8 cellular contexts compared by ENCODE assay signal in the genomic region with DNA sequence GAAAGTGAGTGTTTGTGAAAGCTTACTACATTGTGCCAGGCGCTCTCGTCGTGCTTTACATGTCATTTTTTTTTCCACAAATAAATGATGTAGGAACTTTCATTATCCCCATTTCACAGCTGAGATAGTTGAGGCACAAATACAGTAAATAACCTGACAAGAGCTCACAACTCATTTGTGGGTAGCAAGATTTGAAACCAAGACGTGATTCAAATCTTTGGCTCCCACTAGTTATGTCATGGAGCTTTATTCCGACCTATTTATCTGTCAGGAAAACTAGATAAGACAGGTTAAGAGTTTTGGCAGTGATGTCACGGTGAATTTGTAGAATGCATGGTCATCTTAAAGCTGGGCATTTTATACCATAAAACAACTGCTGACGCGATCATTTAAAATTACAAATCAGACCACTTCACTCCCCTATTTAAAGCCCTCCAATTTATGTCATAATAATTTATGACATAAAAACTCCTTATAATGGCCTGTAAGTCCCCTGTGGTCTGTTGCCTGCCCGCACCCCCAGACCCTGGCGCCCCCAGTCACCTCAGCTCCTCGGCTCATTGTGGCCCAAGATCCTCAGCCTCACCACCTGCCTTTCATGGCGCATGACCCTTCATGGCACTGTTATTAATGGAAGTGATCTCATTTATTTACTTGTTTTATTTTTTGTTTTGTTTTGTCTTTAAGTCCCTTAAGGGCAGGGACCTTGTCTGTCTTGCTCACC. TPM values are rescaled to one million over a fixed set of nuclear protein-coding genes. Genes with fewer than 3 reads are reported as not detected.
DNase-seq lines count a peak whose midpoint lies in the region; ATAC-seq, FAIRE-seq and TF ChIP-seq lines count a peak whose summit lies in the region.

No MANE protein-coding gene starts in this region.

- FAIRE-seq in GM12878 (lab: Jason Lieb, UNC), result no peak

- BruUV-seq in Calu3 (replicated peaks; lab: Mats Ljungman, UMichigan) (no TSS peak), GM12878 (replicated peaks; lab: Mats Ljungman, UMichigan) (no TSS peak)

- H4K20me1 ChIP-seq in GM12878 (ENCODE audit: control insufficient read depth, insufficient read depth), result no peaks in the 10 kb centered on the region

- H3K79me1 ChIP-seq in mesendoderm (ENCODE audit: low read length), result peaks cover 8% of the 10 kb centered on the region

- no peak overlapping the region for H3K23ac ChIP-seq in mesendoderm (ENCODE audit: low read length)

- TF ChIP-seq RAD21 in GM12878 (IDR thresholded peaks at IDR 0.05; ENCODE audit: insufficient read depth, low read depth, low read length), result no peak

- H3K56ac ChIP-seq in mesendoderm (ENCODE audit: low read length), result peak overlapping the region; percentile 31

- peaks cover 13% of the 10 kb centered on the region for H3K36me3 ChIP-seq in HUES6 (ENCODE audit: control insufficient read depth, insufficient read depth, low read length)
- peaks cover 0 to 4% of the 10 kb centered on the region in 2 experiments; a peak in 2 of 4 replicates for H3K36me3 ChIP-seq in GM12878 (ENCODE audit: control insufficient read depth in 2 of 2, insufficient read depth in 2 of 2, low read length in 1 of 2)
- peaks cover 3% of the 10 kb centered on the region for H3K36me3 ChIP-seq in mesendoderm (ENCODE audit: control insufficient read depth, insufficient read depth, low read length)

- no peaks in the 10 kb centered on the region for H3K9me3 Mint-ChIP-seq in Calu3 (ENCODE audit: low read depth, unreplicated experiment)

- WGBS in GM12878 (ENCODE audit: insufficient coverage, insufficient replicate concordance, low lambda C conversion rate, missing lambda C conversion rate), result 38% methylated on average over 12 of the region's 12 CpGs
- no CpG with 5 or more reads among the region's 12 CpGs for WGBS in mesendoderm (ENCODE audit: extremely low coverage, insufficient coverage, low lambda C conversion rate)

- H3K27ac ChIP-seq in HUES6 (ENCODE audit: low read depth, low read length) (no peak overlapping the region), GM12878 (ENCODE audit: control insufficient read depth, insufficient read depth) (peak overlapping the region; percentile 98), mesendoderm (ENCODE audit: low read depth, low read length) (no peak overlapping the region)

- CTCF ChIA-PET in Calu3 (lab: Charles Lee), result interaction anchor here (1.1 to 1.2 kb wide), 3 partner anchors 10 to 337 kb away, joined by 3 read pairs; no protein-coding TSS in a partner anchor
- CTCF ChIA-PET in GM12878 (lab: Yijun Ruan, JAX), result interaction anchor here (0.8 to 3.8 kb wide), 11 partner anchors 10 to 152 kb away, joined by 3 to 41 read pairs (median 5); partner anchors contain the start of gene ZNF397

- TF ChIP-seq POLR2A in GM12878 (IDR thresholded peaks at IDR 0.05; ENCODE audit: low read depth, low read length), result no peak

- H3K4me3 ChIP-seq in HUES6 (ENCODE audit: low read depth, low read length) (peak overlapping the region; percentile 90), GM12878 (peak overlapping the region; percentile 82), mesendoderm (ENCODE audit: low read length) (no peak overlapping the region)

- SMC1A ChIA-PET in GM12878 (lab: Charles Lee; ENCODE audit: uncharacterized antibody, unreplicated experiment), result interaction anchor here (0.8 to 2.6 kb wide), 15 partner anchors 10 to 316 kb away, joined by 3 to 21 read pairs (median 3); partner anchors contain the start of genes ZNF397 and ZSCAN30

- peak overlapping the region; percentile 90 for H3K4me3 Mint-ChIP-seq in Calu3 (ENCODE audit: low read depth, unreplicated experiment)

- TF ChIP-seq EP300 in GM12878 (IDR thresholded peaks at IDR 0.05; ENCODE audit: borderline replicate concordance in 1 of 2, control insufficient read depth in 1 of 2, low read depth in 2 of 2, low read length in 2 of 2), result no peak

- peaks cover 11% of the 10 kb centered on the region for H3K4me1 ChIP-seq in HUES6 (ENCODE audit: control insufficient read depth, insufficient read depth, low read length)
- H3K4me1 ChIP-seq in GM12878 (ENCODE audit: control insufficient read depth, insufficient read depth, low read length), result peaks cover 7% of the 10 kb centered on the region; the same call in 1 of the 2 replicates
- H3K4me1 ChIP-seq in mesendoderm (ENCODE audit: control insufficient read depth, low read depth, low read length), result no peaks in the 10 kb centered on the region

- H3K9ac ChIP-seq in HUES6 (ENCODE audit: low read length), result peak overlapping the region; percentile 99
- peak overlapping the region; percentile 97 for H3K9ac ChIP-seq in GM12878 (ENCODE audit: control insufficient read depth, insufficient read depth, low read length)
- peak overlapping the region; percentile 11 for H3K9ac ChIP-seq in mesendoderm (ENCODE audit: low read length)

- peak overlapping the region; percentile 82 for H3K4me2 ChIP-seq in GM12878 (ENCODE audit: control insufficient read depth, insufficient read depth)
- H3K4me2 ChIP-seq in mesendoderm (ENCODE audit: low read length), result peak overlapping the region; percentile 1

- peak overlapping the region; percentile 84 for H3K27ac Mint-ChIP-seq in Calu3 (ENCODE audit: unreplicated experiment)

- H3K4ac ChIP-seq in mesendoderm (ENCODE audit: low read depth, low read length), result peak overlapping the region; percentile 48

- in situ Hi-C loops in GM12878 (cut with MboI), result loop anchor here (5.0 to 10.0 kb wide), 3 partner anchors 53 to 320 kb away; partner anchors contain the start of genes ZNF397 and ZSCAN30

- H2BK5ac ChIP-seq in mesendoderm (ENCODE audit: low read length), result no peak overlapping the region

- DNase-seq in Calu3 (no peak), GM12878 (ENCODE audit: low read depth, low spot score) (no peak), mesendoderm (no peak), NCI-H446 (lab: John Stamatoyannopoulos, UW) (no peak)
- no peak for DNase-seq in activated effector memory CD4-positive, alpha-beta T cell treated with anti-CD3 and anti-CD28 coated beads, Interleukin-2, amount 50 U/mL, for 16 hours

- H2BK120ac ChIP-seq in mesendoderm (ENCODE audit: low read depth, low read length), result no peak overlapping the region

- peaks cover 31% of the 10 kb centered on the region for H3K36me3 Mint-ChIP-seq in Calu3 (ENCODE audit: insufficient read depth, unreplicated experiment)

- H3K79me2 ChIP-seq in GM12878 (ENCODE audit: control insufficient read depth, insufficient read depth, low read length) (peaks cover 37% of the 10 kb centered on the region), mesendoderm (ENCODE audit: control insufficient read depth, insufficient read depth, low read length) (peaks cover 34% of the 10 kb centered on the region)

- H4K8ac ChIP-seq in mesendoderm (ENCODE audit: low read depth, low read length), result peak overlapping the region; percentile 82

- intact Hi-C loops in Calu3 (cut with micrococcal nuclease; ENCODE audit: unreplicated experiment) (no loop called here), GM12878 (cut with micrococcal nuclease; ENCODE audit: unreplicated experiment) (loop anchor here (2.0 to 10.0 kb wide), 4 partner anchors 53 to 300 kb away; partner anchors contain the start of genes INO80C, MAPRE2, ZNF397 and ZSCAN30)

- no peak overlapping the region for H2AK5ac ChIP-seq in mesendoderm (ENCODE audit: low read length)

- peaks cover 11% of the 10 kb centered on the region for H3K4me1 Mint-ChIP-seq in Calu3 (ENCODE audit: low read depth, unreplicated experiment)

- H3K18ac ChIP-seq in mesendoderm (ENCODE audit: low read length), result peak overlapping the region; percentile 88

- H3K27me3 ChIP-seq in HUES6 (ENCODE audit: control insufficient read depth, insufficient read depth, low read length), result no peaks in the 10 kb centered on the region
- no peaks in the 10 kb centered on the region for H3K27me3 ChIP-seq in GM12878 (replicated peaks in 1 of 2; ENCODE audit: control insufficient read depth in 2 of 2, insufficient read depth in 2 of 2, low read length in 1 of 2)
- no peaks in the 10 kb centered on the region for H3K27me3 ChIP-seq in mesendoderm (ENCODE audit: insufficient read depth, low read length, poor library complexity)

- H3K9me3 ChIP-seq in HUES6 (ENCODE audit: control insufficient read depth, insufficient read depth, low read depth, low read length) (no peaks in the 10 kb centered on the region; the same call in 1 of the 2 replicates), GM12878 (replicated peaks; ENCODE audit: control insufficient read depth, insufficient read depth, low read length) (peaks cover 2% of the 10 kb centered on the region; the same call in 2 of the 3 replicates)

- H3K27me3 Mint-ChIP-seq in Calu3 (ENCODE audit: unreplicated experiment), result no peaks in the 10 kb centered on the region

- peak overlapping the region; percentile 98 for H2BK15ac ChIP-seq in mesendoderm (replicated peaks; ENCODE audit: low read depth)

- RAD21 ChIA-PET in GM12878 (lab: Charles Lee; ENCODE audit: unreplicated experiment), result interaction anchor here (0.8 to 3.0 kb wide), 8 partner anchors 10 to 315 kb away, joined by 3 to 17 read pairs (median 3); partner anchors contain the start of gene ZSCAN30

- H4K5ac ChIP-seq in mesendoderm (ENCODE audit: low read length), result peak overlapping the region; percentile 8

- TF ChIP-seq CTCF in Calu3 (IDR thresholded peaks at IDR 0.05; ENCODE audit: unreplicated experiment), result no peak
- TF ChIP-seq CTCF in GM12878 (IDR thresholded peaks at IDR 0.05 in 2 of 3, conservative IDR thresholded peaks at IDR 0.05 in 1 of 3; ENCODE audit: control insufficient read depth in 2 of 3, extremely low read depth in 1 of 3, insufficient read depth in 1 of 3, low read depth in 3 of 3, low read length in 3 of 3), result no peak

- peak overlapping the region; percentile 95 for H2AFZ ChIP-seq in GM12878 (ENCODE audit: control insufficient read depth, low read depth, low read length)

- POLR2A ChIA-PET in GM12878 (lab: Charles Lee), result interaction anchor here (0.5 to 2.1 kb wide), 10 partner anchors 11 to 627 kb away, joined by 3 to 13 read pairs (median 3); partner anchors contain the start of genes MAPRE2, ZNF397 and ZSCAN30

- ATAC-seq in GM12878 (no peak), GM21723 (IDR thresholded peaks at IDR 0.05; ENCODE audit: unreplicated experiment) (no peak), HG02870 (IDR thresholded peaks at IDR 0.05; ENCODE audit: unreplicated experiment) (no peak)

RNA-seq across cellular contexts. Expression of gene ZNF24, which starts 0.7 kb away (rescaled TPM):
- total RNA-seq in Calu3 (2022) (56.3 and 60.0 TPM in 2 replicates), GM12878 (2014; rRNA removed) (19.7 and 25.1 TPM in 2 replicates), GM12878 (2014; rRNA removed; fragmentation: Illumina TruSeq; extraction: Trizol) (30.7 and 31.5 TPM in 2 replicates), GM12878 (2021) (34.0 and 34.6 TPM in 2 replicates)
- 44.4 and 46.3 TPM in 2 replicates for total RNA-seq in GM12878 (2013; cell fraction: nucleolus; rRNA removed)
- 9.2 TPM for polyA plus RNA-seq in GM12878 (2011; ENCODE audit: low read depth)
- polyA plus RNA-seq in GM12878 (2011; rRNA removed) (28.8 and 43.1 TPM in 2 replicates), GM12878 (2014; fragmentation: Illumina TruSeq; extraction: Trizol) (25.9 and 35.3 TPM in 2 replicates), GM12878 (2014; fragmentation: Nextera tagmentation; extraction: Ambion mirVana) (10 to 100 TPM; 19.3 to 41.6 TPM), GM12878 (2014; rRNA removed) (12.4 and 13.6 TPM in 2 replicates), GM12878 (2016; fragmentation: Nextera tagmentation; extraction: Ambion mirVana) (10 to 100 TPM; 27.7 to 41.7 TPM)
- 8.9 and 10.6 TPM in 2 replicates for polyA plus RNA-seq in GM12878 (2011; cell fraction: cytosol; rRNA removed)
- polyA plus RNA-seq in GM12878 (2011; cell fraction: nucleus; rRNA removed), result 31.9 and 38.7 TPM in 2 replicates
- 14.4 and 15.7 TPM in 2 replicates for polyA plus RNA-seq in GM12878 (2012)
- polyA minus RNA-seq in GM12878 (2011; rRNA and poly(A)+ RNA removed), result 24.3 and 33.4 TPM in 2 replicates
- 9.4 and 10.7 TPM in 2 replicates for polyA minus RNA-seq in GM12878 (2011; cell fraction: cytosol; rRNA and poly(A)+ RNA removed)
- polyA minus RNA-seq in GM12878 (2011; cell fraction: nucleus; rRNA and poly(A)+ RNA removed), result 23.8 and 27.9 TPM in 2 replicates
- 35.8 TPM for polyA plus RNA-seq in mesendoderm (2013, experiment 1 of 2)
- polyA plus RNA-seq in mesendoderm (2013, experiment 2 of 2), result 35.7 TPM

RNA-seq across cellular contexts. Expression of gene ZNF396, which starts 32.2 kb away (rescaled TPM):
- 1.7 and 2.7 TPM in 2 replicates for total RNA-seq in Calu3 (2022)
- 3.6 and 3.8 TPM in 2 replicates for total RNA-seq in GM12878 (2013; cell fraction: nucleolus; rRNA removed)
- total RNA-seq in GM12878 (2014; rRNA removed), result 0.51 and 0.76 TPM in 2 replicates
- total RNA-seq in GM12878 (2014; rRNA removed; fragmentation: Illumina TruSeq; extraction: Trizol), result 0.58 and 0.60 TPM in 2 replicates
- total RNA-seq in GM12878 (2021), result 0.45 and 0.46 TPM in 2 replicates
- polyA plus RNA-seq in GM12878 (2011; ENCODE audit: low read depth), result 0.35 TPM
- polyA plus RNA-seq in GM12878 (2011; rRNA removed), result 0.60 and 0.84 TPM in 2 replicates
- 0.22 and 0.31 TPM in 2 replicates for polyA plus RNA-seq in GM12878 (2011; cell fraction: cytosol; rRNA removed)
- 0.26 and 0.31 TPM in 2 replicates for polyA plus RNA-seq in GM12878 (2011; cell fraction: nucleus; rRNA removed)
- 0.43 and 0.69 TPM in 2 replicates for polyA plus RNA-seq in GM12878 (2012)
- polyA plus RNA-seq in GM12878 (2014; fragmentation: Illumina TruSeq; extraction: Trizol), result 0.48 and 1.3 TPM in 2 replicates
- under 1 TPM; 0.14 to 0.37 TPM for polyA plus RNA-seq in GM12878 (2014; fragmentation: Nextera tagmentation; extraction: Ambion mirVana)
- 0.24 and 0.33 TPM in 2 replicates for polyA plus RNA-seq in GM12878 (2014; rRNA removed)
- under 1 TPM; 0.40 to 0.79 TPM for polyA plus RNA-seq in GM12878 (2016; fragmentation: Nextera tagmentation; extraction: Ambion mirVana)
- polyA minus RNA-seq in GM12878 (2011; rRNA and poly(A)+ RNA removed), result 0.51 and 0.62 TPM in 2 replicates
- polyA minus RNA-seq in GM12878 (2011; cell fraction: cytosol; rRNA and poly(A)+ RNA removed), result not detected in 2 replicates
- polyA minus RNA-seq in GM12878 (2011; cell fraction: nucleus; rRNA and poly(A)+ RNA removed), result 0.29 and 0.36 TPM in 2 replicates
- polyA plus RNA-seq in mesendoderm (2013, experiment 1 of 2), result 0.42 TPM
- 0.62 TPM for polyA plus RNA-seq in mesendoderm (2013, experiment 2 of 2)

RNA-seq across cellular contexts. Expression of gene ZSCAN30, which starts 54.9 kb away (rescaled TPM):
- 15.9 and 17.0 TPM in 2 replicates for total RNA-seq in Calu3 (2022)
- 77.9 and 85.4 TPM in 2 replicates for total RNA-seq in GM12878 (2013; cell fraction: nucleolus; rRNA removed)
- total RNA-seq in GM12878 (2014; rRNA removed), result 15.0 and 17.9 TPM in 2 replicates
- 12.7 and 15.2 TPM in 2 replicates for total RNA-seq in GM12878 (2014; rRNA removed; fragmentation: Illumina TruSeq; extraction: Trizol)
- 10.5 and 12.3 TPM in 2 replicates for total RNA-seq in GM12878 (2021)
- polyA plus RNA-seq in GM12878 (2011; ENCODE audit: low read depth), result 10.1 TPM
- 10.0 and 15.7 TPM in 2 replicates for polyA plus RNA-seq in GM12878 (2011; rRNA removed)
- polyA plus RNA-seq in GM12878 (2011; cell fraction: cytosol; rRNA removed), result 4.0 and 5.0 TPM in 2 replicates
- 34.7 and 39.1 TPM in 2 replicates for polyA plus RNA-seq in GM12878 (2011; cell fraction: nucleus; rRNA removed)
- 12.1 and 15.9 TPM in 2 replicates for polyA plus RNA-seq in GM12878 (2012)
- 15.7 and 18.8 TPM in 2 replicates for polyA plus RNA-seq in GM12878 (2014; fragmentation: Illumina TruSeq; extraction: Trizol)
- 1 to 10 TPM; 2.7 to 3.2 TPM for polyA plus RNA-seq in GM12878 (2014; fragmentation: Nextera tagmentation; extraction: Ambion mirVana)
- 11.9 and 13.6 TPM in 2 replicates for polyA plus RNA-seq in GM12878 (2014; rRNA removed)
- polyA plus RNA-seq in GM12878 (2016; fragmentation: Nextera tagmentation; extraction: Ambion mirVana), result 10 to 100 TPM; 10.0 to 10.1 TPM
- 10.6 and 12.9 TPM in 2 replicates for polyA minus RNA-seq in GM12878 (2011; rRNA and poly(A)+ RNA removed)
- 2.7 and 4.2 TPM in 2 replicates for polyA minus RNA-seq in GM12878 (2011; cell fraction: cytosol; rRNA and poly(A)+ RNA removed)
- 15.6 and 16.7 TPM in 2 replicates for polyA minus RNA-seq in GM12878 (2011; cell fraction: nucleus; rRNA and poly(A)+ RNA removed)
- 4.8 TPM for polyA plus RNA-seq in mesendoderm (2013, experiment 1 of 2)
- polyA plus RNA-seq in mesendoderm (2013, experiment 2 of 2), result 4.9 TPM

Comparison
In these comparisons a context has a peak if more than half of its experiments do, and no peak if none do; other contexts are left out.
1. H3K9ac ChIP-seq: peak in every context shown above with its lines; median percentile 99 in HUES6; 97 in GM12878; 11 in mesendoderm.